ENCODE assay signal across 1 cellular context in genomic region chr9:122912964-122913673, GRCh38.
TF ChIP-seq lines count a peak whose summit lies in the region.

ZBTB6 (minus strand) TSS chr9:122913323; CDS start chr9:122912072, 1,251 bp downstream.

TF ChIP-seq in HepG2, 621 proteins besides CTCF, POLR2A, EP300 and RAD21 (continued from another document):
- TF ChIP-seq SNAPC4 (CRISPR knock-in tag; IDR thresholded peaks at IDR 0.05) (no peak), SMAD1 (CRISPR knock-in tag; IDR thresholded peaks at IDR 0.05; ENCODE audit: borderline replicate concordance, low read depth) (no peak), SPEN (CRISPR knock-in tag; IDR thresholded peaks at IDR 0.05; ENCODE audit: low read depth) (peak; percentile 77; the same call in 1 of the 2 replicates), ZNF256 (CRISPR knock-in tag; conservative IDR thresholded peaks at IDR 0.05) (no peak), ZNF589 (CRISPR knock-in tag; conservative IDR thresholded peaks at IDR 0.05) (no peak), SNAI1 (CRISPR knock-in tag; IDR thresholded peaks at IDR 0.05; ENCODE audit: borderline replicate concordance) (no peak), ZNF615 (CRISPR knock-in tag; IDR thresholded peaks at IDR 0.05; ENCODE audit: borderline replicate concordance) (no peak), FOSL2 (CRISPR knock-in tag; IDR thresholded peaks at IDR 0.05) (no peak; the same call in 1 of the 2 replicates), TIGD3 (CRISPR knock-in tag; IDR thresholded peaks at IDR 0.05; ENCODE audit: borderline replicate concordance) (no peak), KLF12 (CRISPR knock-in tag; IDR thresholded peaks at IDR 0.05; ENCODE audit: borderline replicate concordance) (no peak), SIN3B (IDR thresholded peaks at IDR 0.05; ENCODE audit: low read length) (no peak), TERF1 (CRISPR knock-in tag; IDR thresholded peaks at IDR 0.05) (no peak), NFYC (CRISPR knock-in tag; IDR thresholded peaks at IDR 0.05) (no peak; the same call in 1 of the 2 replicates), ATF3 (CRISPR knock-in tag; IDR thresholded peaks at IDR 0.05) (no peak), ZNF720 (CRISPR knock-in tag; IDR thresholded peaks at IDR 0.05) (no peak), NR1H2 (CRISPR knock-in tag; IDR thresholded peaks at IDR 0.05; ENCODE audit: borderline replicate concordance, low read depth) (no peak), ZNF142 (CRISPR knock-in tag; IDR thresholded peaks at IDR 0.05) (no peak), MXI1 (IDR thresholded peaks at IDR 0.05; ENCODE audit: borderline replicate concordance, low read depth, low read length) (no peak; the same call in 2 of the 3 replicates), SUZ12 (IDR thresholded peaks at IDR 0.05; ENCODE audit: low read depth, low read length) (no peak), ZNF282 (IDR thresholded peaks at IDR 0.05; ENCODE audit: partially characterized antibody) (no peak), NR2F1 (CRISPR knock-in tag; IDR thresholded peaks at IDR 0.05) (no peak), KDM3A (CRISPR knock-in tag; IDR thresholded peaks at IDR 0.05; ENCODE audit: low read depth) (0 out of 2 replicates have a peak, but pooled peaks have one; percentile 17)
